38 cellular contexts compared by ENCODE assay signal in genomic region chr15:41868321-41868720, GRCh38.
"Had no signal": no experiment of that assay in that cellular context is flagged by ENCODE, and none has a peak within 500 bp of the region (broad histone marks: within the 10 kb centered on the region; RNA-seq: fewer than 3 reads in every experiment).

No MANE protein-coding gene starts in this region.

- H3K4me1 ChIP-seq: ascending aorta, body of pancreas, breast epithelium had no signal

- H3K36me3 ChIP-seq: adrenal gland, ascending aorta, brain microvascular endothelial cell, breast epithelium, cardiac muscle cell had no signal

- DNase-seq: activated effector memory CD4-positive, alpha-beta T cell treated with anti-CD3 and anti-CD28 coated beads, Interleukin-2, amount 50 U/mL, for 16 hours; activated effector memory CD4-positive, alpha-beta T cell treated with Interleukin-2 at 50 U/mL for 16 hours; activated gamma-delta T cell; activated gamma-delta T cell treated with Interleukin-2 at 50 U/mL for 16 hours; activated naive CD4-positive, alpha-beta T cell; activated naive CD4-positive, alpha-beta T cell treated with anti-CD3 and anti-CD28 coated beads for 36 hours; activated naive CD4-positive, alpha-beta T cell treated with anti-CD3 and anti-CD28 coated beads, Interleukin-2, amount 10 ng/mL, durations not matched to agents 7 days and 5 days; activated naive CD4-positive, alpha-beta T cell treated with anti-CD3 and anti-CD28 coated beads, Interleukin-2, amount 50 U/mL, for 16 hours; activated naive CD4-positive, alpha-beta T cell treated with Interleukin-2 at 50 U/mL for 16 hours; activated naive CD8-positive, alpha-beta T cell treated with anti-CD3 and anti-CD28 coated beads for 36 hours; activated naive CD8-positive, alpha-beta T cell treated with anti-CD3 and anti-CD28 coated beads, Interleukin-2, amount 10 ng/mL, durations not matched to agents 7 days and 5 days; activated naive CD8-positive, alpha-beta T cell treated with anti-CD3 and anti-CD28 coated beads, Interleukin-2, amount 50 U/mL, for 24 hours; activated T-cell treated with anti-CD3 and anti-CD28 coated beads for 4 hours; activated T-cell treated with anti-CD3 and anti-CD28 coated beads, Interleukin-2, amount 50 U/mL, for 1 hour; activated T-cell treated with anti-CD3 and anti-CD28 coated beads, Interleukin-2, amount 50 U/mL, for 24 hours; activated T-cell treated with anti-CD3 and anti-CD28 coated beads, Interleukin-2, amount 50 U/mL, for 4 hours; activated T-cell treated with anti-CD3 and anti-CD28 coated beads, Interleukin-2, amount 50 U/mL, for 48 hours; activated T-cell treated with anti-CD3 and anti-CD28 coated beads, Interleukin-2, amount 50 U/mL, for 72 hours; adrenal gland; amniotic stem cell; amygdala; anterior cingulate cortex; aorta; body of pancreas; brain microvascular endothelial cell; caudate nucleus; central memory CD4-positive, alpha-beta T cell; cerebellar nuclear complex had no signal

- H3K27ac Mint-ChIP-seq: activated naive CD4-positive, alpha-beta T cell treated with anti-CD3 and anti-CD28 coated beads for 36 hours; activated naive CD4-positive, alpha-beta T cell treated with anti-CD3 and anti-CD28 coated beads, Interleukin-2, amount 10 ng/mL, durations not matched to agents 7 days and 5 days; activated naive CD4-positive, alpha-beta T cell treated with anti-CD3 and anti-CD28 coated beads, Interleukin-2, amount 50 U/mL, for 24 hours; activated naive CD8-positive, alpha-beta T cell; activated naive CD8-positive, alpha-beta T cell treated with anti-CD3 and anti-CD28 coated beads for 36 hours; activated naive CD8-positive, alpha-beta T cell treated with anti-CD3 and anti-CD28 coated beads, Interleukin-2, amount 10 ng/mL, durations not matched to agents 7 days and 5 days; activated naive CD8-positive, alpha-beta T cell treated with anti-CD3 and anti-CD28 coated beads, Interleukin-2, amount 50 U/mL, for 24 hours; activated T-cell treated with anti-CD3 and anti-CD28 coated beads, Interleukin-2, amount 50 U/mL, for 24 hours; activated T-cell treated with anti-CD3 and anti-CD28 coated beads, Interleukin-2, amount 50 U/mL, for 72 hours; activated T-helper 1 cell treated with anti-CD3 and anti-CD28 coated beads, Interleukin-12 subunit alpha, Interleukin-12 subunit beta, Interleukin-2, Interleukin-4 antibody, amounts not matched to agents 30 ng/mL and 10 ng/mL and 1 ng/mL, durations not matched to agents 14 hours and 24 hours and 36 hours; activated T-helper 2 cell treated with anti-CD3 and anti-CD28 coated beads, Interferon-gamma antibody, Interleukin-2, Interleukin-4, amounts not matched to agents 10 μg/mL and 5 μg/mL and 100 μg/mL, durations not matched to agents 14 hours and 24 hours and 36 hours had no signal

- H3K9me3 Mint-ChIP-seq: activated naive CD4-positive, alpha-beta T cell treated with anti-CD3 and anti-CD28 coated beads for 36 hours; activated naive CD4-positive, alpha-beta T cell treated with anti-CD3 and anti-CD28 coated beads, Interleukin-2, amount 10 ng/mL, durations not matched to agents 7 days and 5 days; activated naive CD4-positive, alpha-beta T cell treated with anti-CD3 and anti-CD28 coated beads, Interleukin-2, amount 50 U/mL, for 24 hours; activated naive CD4-positive, alpha-beta T cell treated with anti-CD3 and anti-CD28 coated beads, Interleukin-2, amount 50 U/mL, for 72 hours; activated naive CD8-positive, alpha-beta T cell treated with anti-CD3 and anti-CD28 coated beads for 36 hours; activated naive CD8-positive, alpha-beta T cell treated with anti-CD3 and anti-CD28 coated beads, Interleukin-2, amount 10 ng/mL, durations not matched to agents 7 days and 5 days; activated naive CD8-positive, alpha-beta T cell treated with anti-CD3 and anti-CD28 coated beads, Interleukin-2, amount 50 U/mL, for 24 hours; activated T-cell treated with anti-CD3 and anti-CD28 coated beads, Interleukin-2, amount 50 U/mL, for 24 hours; activated T-cell treated with anti-CD3 and anti-CD28 coated beads, Interleukin-2, amount 50 U/mL, for 4 hours; activated T-cell treated with anti-CD3 and anti-CD28 coated beads, Interleukin-2, amount 50 U/mL, for 72 hours; activated T-helper 1 cell treated with anti-CD3 and anti-CD28 coated beads, Interleukin-12 subunit alpha, Interleukin-12 subunit beta, Interleukin-2, Interleukin-4 antibody, amounts not matched to agents 30 ng/mL and 10 ng/mL and 1 ng/mL, durations not matched to agents 14 hours and 24 hours and 36 hours; activated T-helper 2 cell treated with anti-CD3 and anti-CD28 coated beads, Interferon-gamma antibody, Interleukin-2, Interleukin-4, amounts not matched to agents 10 μg/mL and 5 μg/mL and 100 μg/mL, durations not matched to agents 14 hours and 24 hours and 36 hours; brain; central memory CD8-positive, alpha-beta T cell had no signal

- H3K9me3 ChIP-seq: adrenal gland, ascending aorta, body of pancreas, breast epithelium had no signal

- H3K27ac ChIP-seq: adrenal gland, ascending aorta, body of pancreas, brain microvascular endothelial cell, breast epithelium, cardiac muscle cell had no signal

- H3K4me3 ChIP-seq: adrenal gland, ascending aorta, body of pancreas, breast epithelium, cardiac muscle cell had no signal

- H3K36me3 Mint-ChIP-seq: activated naive CD4-positive, alpha-beta T cell treated with anti-CD3 and anti-CD28 coated beads, Interleukin-2, amount 10 ng/mL, durations not matched to agents 7 days and 5 days; activated naive CD4-positive, alpha-beta T cell treated with anti-CD3 and anti-CD28 coated beads, Interleukin-2, amount 50 U/mL, for 24 hours; activated naive CD4-positive, alpha-beta T cell treated with anti-CD3 and anti-CD28 coated beads, Interleukin-2, amount 50 U/mL, for 72 hours; activated naive CD8-positive, alpha-beta T cell; activated naive CD8-positive, alpha-beta T cell treated with anti-CD3 and anti-CD28 coated beads for 36 hours; activated naive CD8-positive, alpha-beta T cell treated with anti-CD3 and anti-CD28 coated beads, Interleukin-2, amount 10 ng/mL, durations not matched to agents 7 days and 5 days; brain had no signal

- ATAC-seq: activated naive CD4-positive, alpha-beta T cell treated with anti-CD3 and anti-CD28 coated beads, Interleukin-2, amount 50 U/mL, for 72 hours; activated naive CD8-positive, alpha-beta T cell treated with anti-CD3 and anti-CD28 coated beads, Interleukin-2, amount 50 U/mL, for 24 hours; activated T-cell treated with anti-CD3 and anti-CD28 coated beads, Interleukin-2, amount 50 U/mL, for 4 hours; activated T-cell treated with anti-CD3 and anti-CD28 coated beads, Interleukin-2, amount 50 U/mL, for 72 hours; body of pancreas had no signal

- H3K27me3 Mint-ChIP-seq: activated naive CD4-positive, alpha-beta T cell treated with anti-CD3 and anti-CD28 coated beads, Interleukin-2, amount 50 U/mL, for 24 hours; activated naive CD8-positive, alpha-beta T cell; activated naive CD8-positive, alpha-beta T cell treated with anti-CD3 and anti-CD28 coated beads for 36 hours; activated naive CD8-positive, alpha-beta T cell treated with anti-CD3 and anti-CD28 coated beads, Interleukin-2, amount 50 U/mL, for 24 hours; activated T-cell treated with anti-CD3 and anti-CD28 coated beads, Interleukin-2, amount 50 U/mL, for 24 hours; central memory CD8-positive, alpha-beta T cell had no signal

- H3K4me3 Mint-ChIP-seq: activated naive CD4-positive, alpha-beta T cell treated with anti-CD3 and anti-CD28 coated beads for 36 hours; activated naive CD4-positive, alpha-beta T cell treated with anti-CD3 and anti-CD28 coated beads, Interleukin-2, amount 10 ng/mL, durations not matched to agents 7 days and 5 days; activated naive CD4-positive, alpha-beta T cell treated with anti-CD3 and anti-CD28 coated beads, Interleukin-2, amount 50 U/mL, for 24 hours; activated naive CD8-positive, alpha-beta T cell; activated naive CD8-positive, alpha-beta T cell treated with anti-CD3 and anti-CD28 coated beads for 36 hours; activated naive CD8-positive, alpha-beta T cell treated with anti-CD3 and anti-CD28 coated beads, Interleukin-2, amount 10 ng/mL, durations not matched to agents 7 days and 5 days; activated naive CD8-positive, alpha-beta T cell treated with anti-CD3 and anti-CD28 coated beads, Interleukin-2, amount 50 U/mL, for 24 hours; activated T-cell treated with anti-CD3 and anti-CD28 coated beads, Interleukin-2, amount 50 U/mL, for 24 hours; activated T-cell treated with anti-CD3 and anti-CD28 coated beads, Interleukin-2, amount 50 U/mL, for 4 hours; activated T-cell treated with anti-CD3 and anti-CD28 coated beads, Interleukin-2, amount 50 U/mL, for 72 hours; activated T-helper 1 cell treated with anti-CD3 and anti-CD28 coated beads, Interleukin-12 subunit alpha, Interleukin-12 subunit beta, Interleukin-2, Interleukin-4 antibody, amounts not matched to agents 30 ng/mL and 10 ng/mL and 1 ng/mL, durations not matched to agents 14 hours and 24 hours and 36 hours; brain; central memory CD8-positive, alpha-beta T cell had no signal

- H3K27me3 ChIP-seq: adrenal gland, ascending aorta, body of pancreas, brain microvascular endothelial cell, breast epithelium, cardiac muscle cell had no signal
